Comparison of ENCODE assay signal across 8 cellular contexts in the genomic region with DNA sequence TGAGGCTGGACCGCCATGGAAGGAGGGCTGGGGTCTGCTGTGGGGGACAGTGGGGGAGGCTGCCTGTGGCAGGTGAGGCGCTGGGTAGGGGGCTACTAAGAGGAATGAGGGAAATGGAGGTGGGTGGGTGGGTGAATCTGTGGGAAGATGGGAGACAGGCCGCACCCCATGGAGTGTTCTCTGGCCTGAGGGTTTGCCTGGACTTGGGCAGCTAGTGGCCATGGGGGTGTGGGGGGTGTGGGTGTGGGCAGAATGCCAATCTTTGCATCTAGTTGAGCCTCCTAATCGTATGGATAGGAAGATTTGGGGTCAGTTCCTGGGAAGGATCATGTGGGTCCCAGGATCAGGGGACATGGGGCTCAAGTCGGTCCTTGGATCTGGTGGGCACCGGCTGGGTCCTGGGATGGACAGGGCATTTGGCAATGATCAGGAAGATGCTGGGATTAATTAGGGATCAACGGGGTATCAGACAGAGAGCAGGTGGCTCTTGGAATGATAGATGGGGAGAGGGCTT. TPM values are rescaled to one million over a fixed set of nuclear protein-coding genes. Genes with fewer than 3 reads are reported as not detected.
A peak's percentile ranks its signal among the peaks of the same experiment; 100 is the strongest.
DNase-seq lines count a peak whose midpoint lies in the region; ATAC-seq and TF ChIP-seq lines count a peak whose summit lies in the region.

No MANE protein-coding gene starts in this region.

- TF ChIP-seq EP300 in SK-N-SH (IDR thresholded peaks at IDR 0.05; ENCODE audit: borderline replicate concordance in 1 of 2, low read depth in 1 of 2, low read length in 1 of 2) (no peak), suprapubic skin (IDR thresholded peaks at IDR 0.05) (no peak)

- peaks cover 0 to 7% of the 10 kb centered on the region in 2 experiments for H3K36me3 ChIP-seq in SK-N-SH (replicated peaks in 1 of 2; ENCODE audit: control insufficient read depth in 1 of 2, insufficient read depth in 2 of 2, low read length in 1 of 2)
- H3K36me3 ChIP-seq in suprapubic skin, result peaks cover 20% of the 10 kb centered on the region

- DNase-seq in SK-N-SH, result no peak
- no peak for DNase-seq in activated T-helper 2 cell treated with anti-CD3 and anti-CD28 coated beads, Interferon-gamma antibody, Interleukin-2, Interleukin-4, amounts not matched to agents 10 μg/mL and 5 μg/mL and 100 μg/mL, durations not matched to agents 14 hours and 24 hours and 36 hours (ENCODE audit: low spot score)
- no peak for DNase-seq in suprapubic skin (ENCODE audit: low spot score in 2 of 2)
- DNase-seq in AG08396 (ENCODE audit: low spot score), result no peak
- no peak for DNase-seq in pons (ENCODE audit: low spot score)

- H3K9me3 Mint-ChIP-seq in activated T-helper 2 cell treated with anti-CD3 and anti-CD28 coated beads, Interferon-gamma antibody, Interleukin-2, Interleukin-4, amounts not matched to agents 10 μg/mL and 5 μg/mL and 100 μg/mL, durations not matched to agents 14 hours and 24 hours and 36 hours, result no peaks in the 10 kb centered on the region

- peak overlapping the region; percentile 55 for H3K9ac ChIP-seq in SK-N-SH

- peak overlapping the region; percentile 70 to 75 for H3K4me3 ChIP-seq in SK-N-SH (ENCODE audit: low read depth in 2 of 2, low read length in 1 of 2)
- peak overlapping the region; percentile 87 for H3K4me3 ChIP-seq in iPS-18c (ENCODE audit: insufficient read depth, low read depth, low read length)
- peak overlapping the region; percentile 72 for H3K4me3 ChIP-seq in suprapubic skin

- H3K9me3 ChIP-seq in SK-N-SH (no peaks in the 10 kb centered on the region), iPS-18c (ENCODE audit: control insufficient read depth, insufficient read depth, low read length) (no peaks in the 10 kb centered on the region), suprapubic skin (no peaks in the 10 kb centered on the region)

- H3K27me3 ChIP-seq in SK-N-SH (ENCODE audit: insufficient read depth), result no peaks in the 10 kb centered on the region
- H3K27me3 ChIP-seq in suprapubic skin, result no peaks in the 10 kb centered on the region

- no peak for ATAC-seq in SK-N-SH treated with all-trans-retinoic acid at 6 μM for 48 hours
- no peak for ATAC-seq in HG03196 (IDR thresholded peaks at IDR 0.05; ENCODE audit: unreplicated experiment)

- H3K4me2 ChIP-seq in SK-N-SH, result peak overlapping the region; percentile 84

- H3F3A ChIP-seq in SK-N-SH (replicated peaks; ENCODE audit: insufficient read depth), result peaks cover 6% of the 10 kb centered on the region

- H3K27ac ChIP-seq in SK-N-SH (ENCODE audit: low read depth in 2 of 2, low read length in 1 of 2), result peak overlapping the region; percentile 25 to 69; a peak in 3 of 4 replicates
- H3K27ac ChIP-seq in suprapubic skin, result peak overlapping the region; percentile 66

- 30% methylated on average over 7 of the region's 7 CpGs for WGBS in SK-N-SH (ENCODE audit: low lambda C conversion rate)
- WGBS in suprapubic skin, result 33% methylated on average over 7 of the region's 7 CpGs

- peaks cover 35% of the 10 kb centered on the region for H3K4me1 Mint-ChIP-seq in activated T-helper 2 cell treated with anti-CD3 and anti-CD28 coated beads, Interferon-gamma antibody, Interleukin-2, Interleukin-4, amounts not matched to agents 10 μg/mL and 5 μg/mL and 100 μg/mL, durations not matched to agents 14 hours and 24 hours and 36 hours (ENCODE audit: low read depth)

- no peak for TF ChIP-seq CTCF in SK-N-SH (IDR thresholded peaks at IDR 0.05)
- no peak for TF ChIP-seq CTCF in suprapubic skin (IDR thresholded peaks at IDR 0.05)

- CTCF ChIA-PET in SK-N-SH (lab: Yijun Ruan, JAX), result interaction anchor here (1.1 to 1.9 kb wide), 4 partner anchors 11 to 107 kb away, joined by 3 to 12 read pairs (median 3); partner anchors contain the start of genes PKN3 and SPOUT1

- H3K9me2 ChIP-seq in SK-N-SH, result no peaks in the 10 kb centered on the region

- H3K27ac Mint-ChIP-seq in activated T-helper 2 cell treated with anti-CD3 and anti-CD28 coated beads, Interferon-gamma antibody, Interleukin-2, Interleukin-4, amounts not matched to agents 10 μg/mL and 5 μg/mL and 100 μg/mL, durations not matched to agents 14 hours and 24 hours and 36 hours, result peak overlapping the region; percentile 90

- H3K4me3 Mint-ChIP-seq in activated T-helper 2 cell treated with anti-CD3 and anti-CD28 coated beads, Interferon-gamma antibody, Interleukin-2, Interleukin-4, amounts not matched to agents 10 μg/mL and 5 μg/mL and 100 μg/mL, durations not matched to agents 14 hours and 24 hours and 36 hours (ENCODE audit: low read depth), result peak overlapping the region; percentile 98

- TF ChIP-seq RAD21 in SK-N-SH (IDR thresholded peaks at IDR 0.05; ENCODE audit: low read length), result no peak

- intact Hi-C loops in activated T-helper 2 cell treated with anti-CD3 and anti-CD28 coated beads, Interferon-gamma antibody, Interleukin-2, Interleukin-4, amounts not matched to agents 10 μg/mL and 5 μg/mL and 100 μg/mL, durations not matched to agents 14 hours and 24 hours and 36 hours (cut with micrococcal nuclease), result loop anchor here (10.0 kb wide), 1 partner anchor 169 kb away; the partner anchor contains the start of gene SPTAN1

- no peaks in the 10 kb centered on the region for H3K27me3 Mint-ChIP-seq in activated T-helper 2 cell treated with anti-CD3 and anti-CD28 coated beads, Interferon-gamma antibody, Interleukin-2, Interleukin-4, amounts not matched to agents 10 μg/mL and 5 μg/mL and 100 μg/mL, durations not matched to agents 14 hours and 24 hours and 36 hours (ENCODE audit: low read depth)

- H2AFZ ChIP-seq in SK-N-SH (ENCODE audit: low read depth), result peak overlapping the region; percentile 79

- TF ChIP-seq POLR2A in suprapubic skin (IDR thresholded peaks at IDR 0.05), result no peak

- H4K20me1 ChIP-seq in SK-N-SH (ENCODE audit: insufficient read depth), result no peaks in the 10 kb centered on the region

- no peaks in the 10 kb centered on the region for H3K79me2 ChIP-seq in SK-N-SH (ENCODE audit: insufficient read depth)

- POLR2A ChIA-PET in SK-N-SH (lab: Yijun Ruan, JAX), result interaction anchor here (1.4 kb wide), 2 partner anchors 17 to 122 kb away, joined by 3 to 4 read pairs; no protein-coding TSS in a partner anchor

- peaks cover 24% of the 10 kb centered on the region for H3K36me3 Mint-ChIP-seq in activated T-helper 2 cell treated with anti-CD3 and anti-CD28 coated beads, Interferon-gamma antibody, Interleukin-2, Interleukin-4, amounts not matched to agents 10 μg/mL and 5 μg/mL and 100 μg/mL, durations not matched to agents 14 hours and 24 hours and 36 hours (ENCODE audit: low read depth)

- H3K4me1 ChIP-seq in SK-N-SH (ENCODE audit: control insufficient read depth in 1 of 2, insufficient read depth in 2 of 2, low read depth in 1 of 2, low read length in 1 of 2) (peaks cover 0 to 15% of the 10 kb centered on the region in 2 experiments; a peak in 1 of 4 replicates), suprapubic skin (peaks cover 33% of the 10 kb centered on the region)

TF ChIP-seq in SK-N-SH, 30 proteins besides CTCF, POLR2A, EP300 and RAD21 (continues in another document):
- TF ChIP-seq RXRA (IDR thresholded peaks at IDR 0.05; ENCODE audit: borderline replicate concordance, low read depth) (no peak), USF1 (IDR thresholded peaks at IDR 0.05; ENCODE audit: borderline replicate concordance, low read depth) (no peak)

TF ChIP-seq in SK-N-SH treated with all-trans-retinoic acid at 6 μM for 48 hours, 23 proteins besides CTCF, POLR2A, EP300 and RAD21 (continues in another document):
- no peak for TF ChIP-seq ZNF8 (CRISPR knock-in tag; IDR thresholded peaks at IDR 0.05)
- TF ChIP-seq SNAI2 (CRISPR knock-in tag; IDR thresholded peaks at IDR 0.05), result no peak
- TF ChIP-seq ISL1 (CRISPR knock-in tag; IDR thresholded peaks at IDR 0.05), result no peak
- no peak for TF ChIP-seq CREB5 (CRISPR knock-in tag; IDR thresholded peaks at IDR 0.05; ENCODE audit: low read depth)
- no peak for TF ChIP-seq RARB (CRISPR knock-in tag; IDR thresholded peaks at IDR 0.05)

RNA-seq across cellular contexts. Expression of gene ZDHHC12, which starts 0.5 kb away (rescaled TPM):
- polyA plus RNA-seq in SK-N-SH (2012; rRNA removed), result 36.6 and 51.3 TPM in 2 replicates
- polyA plus RNA-seq in SK-N-SH (2012; cell fraction: cytosol; rRNA removed), result 20.8 and 32.1 TPM in 2 replicates
- 26.9 and 52.8 TPM in 2 replicates for polyA plus RNA-seq in SK-N-SH (2012; cell fraction: nucleus; rRNA removed)
- 51.7 and 53.2 TPM in 2 replicates for total RNA-seq in activated T-helper 2 cell treated with anti-CD3 and anti-CD28 coated beads, Interferon-gamma antibody, Interleukin-2, Interleukin-4, amounts not matched to agents 10 μg/mL and 5 μg/mL and 100 μg/mL, durations not matched to agents 14 hours and 24 hours and 36 hours
- total RNA-seq in suprapubic skin, result 10 to 100 TPM; 31.5 to 90.5 (median 75.0) TPM

RNA-seq across cellular contexts. Expression of gene PKN3, which starts 21.1 kb away (rescaled TPM):
- 5.0 and 7.8 TPM in 2 replicates for polyA plus RNA-seq in SK-N-SH (2012; rRNA removed)
- polyA plus RNA-seq in SK-N-SH (2012; cell fraction: cytosol; rRNA removed), result 1.8 and 4.1 TPM in 2 replicates
- polyA plus RNA-seq in SK-N-SH (2012; cell fraction: nucleus; rRNA removed), result 15.1 and 16.8 TPM in 2 replicates
- total RNA-seq in activated T-helper 2 cell treated with anti-CD3 and anti-CD28 coated beads, Interferon-gamma antibody, Interleukin-2, Interleukin-4, amounts not matched to agents 10 μg/mL and 5 μg/mL and 100 μg/mL, durations not matched to agents 14 hours and 24 hours and 36 hours, result 25.4 and 28.0 TPM in 2 replicates
- 1 to 10 TPM; 3.4 to 6.0 (median 4.4) TPM for total RNA-seq in suprapubic skin

RNA-seq across cellular contexts. Expression of gene SET, which starts 34.4 kb away (rescaled TPM):
- polyA plus RNA-seq in SK-N-SH (2012; rRNA removed), result 64.6 and 79.5 TPM in 2 replicates
- 101 and 156 TPM in 2 replicates for polyA plus RNA-seq in SK-N-SH (2012; cell fraction: cytosol; rRNA removed)
- polyA plus RNA-seq in SK-N-SH (2012; cell fraction: nucleus; rRNA removed), result 59.7 and 115 TPM in 2 replicates
- total RNA-seq in activated T-helper 2 cell treated with anti-CD3 and anti-CD28 coated beads, Interferon-gamma antibody, Interleukin-2, Interleukin-4, amounts not matched to agents 10 μg/mL and 5 μg/mL and 100 μg/mL, durations not matched to agents 14 hours and 24 hours and 36 hours, result 749 and 756 TPM in 2 replicates
- total RNA-seq in suprapubic skin, result 100 to 1,000 TPM; 101 to 166 (median 161) TPM

RNA-seq across cellular contexts. Expression of gene ZER1, which starts 48.3 kb away (rescaled TPM):
- polyA plus RNA-seq in SK-N-SH (2012; rRNA removed), result 25.4 and 30.9 TPM in 2 replicates
- 12.0 and 17.2 TPM in 2 replicates for polyA plus RNA-seq in SK-N-SH (2012; cell fraction: cytosol; rRNA removed)
- polyA plus RNA-seq in SK-N-SH (2012; cell fraction: nucleus; rRNA removed), result 46.9 and 78.6 TPM in 2 replicates
- 18.6 and 18.7 TPM in 2 replicates for total RNA-seq in activated T-helper 2 cell treated with anti-CD3 and anti-CD28 coated beads, Interferon-gamma antibody, Interleukin-2, Interleukin-4, amounts not matched to agents 10 μg/mL and 5 μg/mL and 100 μg/mL, durations not matched to agents 14 hours and 24 hours and 36 hours
- total RNA-seq in suprapubic skin, result 10 to 100 TPM; 53.7 to 75.3 (median 67.7) TPM
